Comparison of ENCODE assay signal across 10 cellular contexts in genomic region chrX:10254746-10255145, GRCh38.
DNase-seq lines count a peak whose midpoint lies in the region; ATAC-seq, FAIRE-seq and TF ChIP-seq lines count a peak whose summit lies in the region.
"Had no signal": no experiment of that assay in that cellular context is flagged by ENCODE, and none has a peak within 500 bp of the region (broad histone marks: within the 10 kb centered on the region; RNA-seq: fewer than 3 reads in every experiment).

No MANE protein-coding gene starts in this region.

- H3K27ac ChIP-seq in HepG2 (ENCODE audit: extremely low read length, insufficient read depth, low read length) (no peak overlapping the region), uterus (no peak overlapping the region)

- no peak overlapping the region for H3K9ac ChIP-seq in HepG2 (ENCODE audit: insufficient read depth, low read depth, low read length)

- H3K4me1 ChIP-seq in HepG2 (ENCODE audit: insufficient read depth, low read length), result peaks cover 5% of the 10 kb centered on the region; the same call in 1 of the 2 replicates
- no peaks in the 10 kb centered on the region for H3K4me1 ChIP-seq in uterus

- no peaks in the 10 kb centered on the region for H3K79me2 ChIP-seq in HepG2 (ENCODE audit: insufficient read depth, low read length)

- TF ChIP-seq POLR2A in HepG2 (IDR thresholded peaks at IDR 0.05; ENCODE audit: insufficient read depth in 1 of 2, low read depth in 2 of 2, low read length in 2 of 2), result no peak
- TF ChIP-seq POLR2A in uterus (IDR thresholded peaks at IDR 0.05), result no peak

- no peak for TF ChIP-seq EP300 in HepG2 (IDR thresholded peaks at IDR 0.05; ENCODE audit: low read depth in 2 of 2, low read length in 2 of 2)
- no peak for TF ChIP-seq EP300 in HepG2 (CRISPR knock-in tag; IDR thresholded peaks at IDR 0.05; ENCODE audit: borderline replicate concordance)

- CTCF ChIA-PET in HepG2 (lab: Yijun Ruan, JAX; ENCODE audit: low intra/inter-chr PET ratio, low total read pairs), result no interaction called here

- H2AFZ ChIP-seq in HepG2 (ENCODE audit: low read length), result no peak overlapping the region

- no peak overlapping the region for H3K4me2 ChIP-seq in HepG2 (ENCODE audit: low read depth, low read length)

- H3K4me3 ChIP-seq in HepG2 (replicated peaks in 1 of 3; ENCODE audit: insufficient read depth in 1 of 3, low read depth in 2 of 3, low read length in 3 of 3), result no peak overlapping the region
- no peak overlapping the region for H3K4me3 ChIP-seq in uterus

- H3K9me3 ChIP-seq in HepG2 (ENCODE audit: low read length) (no peaks in the 10 kb centered on the region), uterus (no peaks in the 10 kb centered on the region)

- no peak for FAIRE-seq in HepG2 (lab: Jason Lieb, UNC)

- in situ Hi-C loops in HepG2 (cut with HindIII; ENCODE audit: extremely low pct_ligation_motif_present, low pct_unique_long_range_greater_than_20kb), result no loop called here

- WGBS in HepG2 (ENCODE audit: low lambda C conversion rate), result 0% methylated on average over 1 of the region's 2 CpGs

- H4K20me1 ChIP-seq in HepG2 (ENCODE audit: insufficient read depth, low read length), result no peaks in the 10 kb centered on the region

- DNase-seq in COLO668 (lab: John Stamatoyannopoulos, UW; ENCODE audit: unreplicated experiment) (peak; percentile 3), HT1080 (ENCODE audit: low read depth) (peak; percentile 4), astrocyte of the hippocampus (ENCODE audit: low read depth, low spot score) (peak; percentile 27), HepG2 (ENCODE audit: low spot score) (peak; percentile 2), NCI-H446 treated with DMSO at 0.1 percent for 48 hours (lab: John Stamatoyannopoulos, UW) (no peak), uterus (no peak)
- no peak for DNase-seq in stimulated activated CD4-positive, alpha-beta T cell treated with anti-CD3 and anti-CD28 coated beads, Interleukin-2, amount 100 ng/mL, for 48 hours
- DNase-seq: activated CD4-positive, alpha-beta T cell treated with anti-CD3 and anti-CD28 coated beads for 36 hours; activated gamma-delta T cell treated with Interleukin-2 at 50 U/mL for 16 hours had no signal

- ATAC-seq in HepG2, result no peak
- ATAC-seq in GM18868 (IDR thresholded peaks at IDR 0.05; ENCODE audit: unreplicated experiment), result no peak
- ATAC-seq: activated CD4-positive, alpha-beta T cell treated with anti-CD3 and anti-CD28 coated beads for 36 hours had no signal

- POLR2A ChIA-PET in HepG2 (lab: Yijun Ruan, JAX), result no interaction called here

- TF ChIP-seq CTCF in HepG2 (CRISPR knock-in tag; IDR thresholded peaks at IDR 0.05), result no peak
- no peak for TF ChIP-seq CTCF in uterus (IDR thresholded peaks at IDR 0.05)

- no peak for TF ChIP-seq RAD21 in HepG2 (CRISPR knock-in tag; IDR thresholded peaks at IDR 0.05)

- BruUV-seq in HepG2 (replicated peaks; lab: Mats Ljungman, UMichigan), result no TSS peak

- H3K27me3 ChIP-seq in HepG2 (ENCODE audit: control insufficient read depth in 1 of 2, insufficient read depth in 2 of 2, low read length in 2 of 2) (no peaks in the 10 kb centered on the region), uterus (no peaks in the 10 kb centered on the region)

- intact Hi-C loops in HepG2 (cut with micrococcal nuclease; ENCODE audit: unreplicated experiment), result no loop called here
- intact Hi-C loops in uterus (cut with DNase I; ENCODE audit: low total_unique reads), result no loop called here

- H3K36me3 ChIP-seq in HepG2 (replicated peaks in 1 of 2; ENCODE audit: control insufficient read depth in 1 of 2, insufficient read depth in 2 of 2, low read length in 2 of 2) (no peaks in the 10 kb centered on the region), uterus (no peaks in the 10 kb centered on the region)

TF ChIP-seq in HepG2, 621 proteins besides CTCF, POLR2A, EP300 and RAD21:
- TF ChIP-seq ELF3 (CRISPR knock-in tag; IDR thresholded peaks at IDR 0.05) (no peak), BATF2 (CRISPR knock-in tag; IDR thresholded peaks at IDR 0.05) (no peak), ZEB1 (IDR thresholded peaks at IDR 0.05; ENCODE audit: insufficient replicate concordance, low read depth) (no peak), TFAP4 (IDR thresholded peaks at IDR 0.05; ENCODE audit: borderline replicate concordance, low read depth) (no peak), ZNF513 (CRISPR knock-in tag; conservative IDR thresholded peaks at IDR 0.05) (no peak), ZNF142 (CRISPR knock-in tag; IDR thresholded peaks at IDR 0.05) (no peak), HCFC1 (IDR thresholded peaks at IDR 0.05; ENCODE audit: low read depth, low read length) (no peak), ZNF839 (CRISPR knock-in tag; IDR thresholded peaks at IDR 0.05; ENCODE audit: borderline replicate concordance) (no peak), KLF16 (CRISPR knock-in tag; IDR thresholded peaks at IDR 0.05) (no peak), ZNF567 (CRISPR knock-in tag; IDR thresholded peaks at IDR 0.05; ENCODE audit: borderline replicate concordance) (no peak), ZNF883 (CRISPR knock-in tag; IDR thresholded peaks at IDR 0.05; ENCODE audit: not compliant biosample characterization) (no peak), ZNF12 (CRISPR knock-in tag; IDR thresholded peaks at IDR 0.05) (no peak)
TF ChIP-seq in HepG2: peak in this region for 0.

Comparison
In these comparisons a context has a peak if more than half of its experiments do, and no peak if none do; other contexts are left out.
1. DNase-seq: peak in COLO668 (single experiment), HT1080 (single experiment), astrocyte of the hippocampus (single experiment) and HepG2 (single experiment); none in NCI-H446 treated with DMSO at 0.1 percent for 48 hours (single experiment), stimulated activated CD4-positive, alpha-beta T cell treated with anti-CD3 and anti-CD28 coated beads, Interleukin-2, amount 100 ng/mL, for 48 hours (0 of 2) and uterus (0 of 2).